In the genomic region with DNA sequence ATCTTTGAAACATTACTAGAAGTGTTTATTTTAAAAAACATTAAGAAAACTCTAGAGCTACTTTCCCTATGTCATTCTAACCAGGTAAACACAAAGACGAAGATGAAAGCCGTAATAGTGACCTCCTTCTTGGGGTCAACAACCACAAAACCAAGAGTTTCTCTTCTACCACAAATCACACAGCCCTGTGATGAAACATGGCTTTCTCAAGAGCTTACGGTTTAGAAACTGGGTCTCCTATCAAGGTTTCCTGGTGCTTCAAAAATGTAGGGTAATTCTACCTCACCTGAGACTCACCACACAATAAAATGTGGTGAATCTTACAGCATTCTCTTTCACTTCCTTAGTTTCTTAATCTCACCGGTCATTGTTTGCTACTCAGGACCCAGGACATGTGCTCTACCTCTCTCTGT, we compare ENCODE assay signal across 13 cellular contexts. TPM values are rescaled to one million over a fixed set of nuclear protein-coding genes. Genes with fewer than 3 reads are reported as not detected.
DNase-seq lines count a peak whose midpoint lies in the region; ATAC-seq and TF ChIP-seq lines count a peak whose summit lies in the region.
"Had no signal": no experiment of that assay in that cellular context is flagged by ENCODE, and none has a peak within 500 bp of the region (broad histone marks: within the 10 kb centered on the region; RNA-seq: fewer than 3 reads in every experiment).

No MANE protein-coding gene starts in this region.

- no peaks in the 10 kb centered on the region for H3K27me3 ChIP-seq in dorsolateral prefrontal cortex

- TF ChIP-seq CTCF in GM10248 (IDR thresholded peaks at IDR 0.05; ENCODE audit: control extremely low read depth, extremely low read depth, low read depth, missing control alignments) (no peak), dorsolateral prefrontal cortex (IDR thresholded peaks at IDR 0.05 in 54 of 56, conservative IDR thresholded peaks at IDR 0.05 in 2 of 56; ENCODE audit: low read depth in 1 of 56, partially characterized antibody in 56 of 56) (no peak)

- H3K4me3 Mint-ChIP-seq in activated CD4-positive, alpha-beta T cell treated with anti-CD3 and anti-CD28 coated beads, Interleukin-2, amount 10 ng/mL, durations not matched to agents 7 days and 5 days: no peak overlapping the region

- ATAC-seq in GM19328 (IDR thresholded peaks at IDR 0.05; ENCODE audit: unreplicated experiment) (peak; percentile 55), HG02852 (IDR thresholded peaks at IDR 0.05; ENCODE audit: unreplicated experiment) (peak; percentile 94), HG03571 (IDR thresholded peaks at IDR 0.05; ENCODE audit: unreplicated experiment) (peak; percentile 85)
- ATAC-seq: activated naive CD4-positive, alpha-beta T cell treated with anti-CD3 and anti-CD28 coated beads, Interleukin-2, amount 50 U/mL, for 72 hours had no signal

- intact Hi-C loops in dorsolateral prefrontal cortex (cut with DNase I): no loop called here

- DNase-seq in GM10248 (ENCODE audit: extremely low spot score) (peak; percentile 47), mesenteric fat pad (ENCODE audit: low spot score) (no peak), SIG-M5 treated with dmso at 0.1 percent for 504 hours (lab: John Stamatoyannopoulos, UW; ENCODE audit: unreplicated experiment) (no peak), dorsolateral prefrontal cortex (no peak)
- DNase-seq in activated CD4-positive, alpha-beta T cell treated with anti-CD3 and anti-CD28 coated beads, Interleukin-2, amount 10 ng/mL, durations not matched to agents 7 days and 5 days: no peak
- DNase-seq: ACHN, DMS79 treated with DMSO at 0.1 percent for 48 hours, head of caudate nucleus, NCI-H510A had no signal

- CTCF ChIA-PET in GM10248 (lab: Yijun Ruan, JAX): interaction anchor here (1.1 kb wide), 1 partner anchor 50 kb away, joined by 3 read pairs; no protein-coding TSS in a partner anchor
- CTCF ChIA-PET in activated CD4-positive, alpha-beta T cell treated with anti-CD3 and anti-CD28 coated beads, Interleukin-2, amount 10 ng/mL, durations not matched to agents 7 days and 5 days (lab: Charles Lee): no interaction called here

- no peaks in the 10 kb centered on the region for H3K9me3 Mint-ChIP-seq in activated CD4-positive, alpha-beta T cell treated with anti-CD3 and anti-CD28 coated beads, Interleukin-2, amount 10 ng/mL, durations not matched to agents 7 days and 5 days
- H3K9me3 Mint-ChIP-seq: activated naive CD4-positive, alpha-beta T cell treated with anti-CD3 and anti-CD28 coated beads, Interleukin-2, amount 50 U/mL, for 72 hours had no signal

- no peaks in the 10 kb centered on the region for H3K4me1 Mint-ChIP-seq in activated CD4-positive, alpha-beta T cell treated with anti-CD3 and anti-CD28 coated beads, Interleukin-2, amount 10 ng/mL, durations not matched to agents 7 days and 5 days

- no peak overlapping the region for H3K27ac ChIP-seq in dorsolateral prefrontal cortex

- H3K36me3 Mint-ChIP-seq in activated CD4-positive, alpha-beta T cell treated with anti-CD3 and anti-CD28 coated beads, Interleukin-2, amount 10 ng/mL, durations not matched to agents 7 days and 5 days (ENCODE audit: low read depth): no peaks in the 10 kb centered on the region
- H3K36me3 Mint-ChIP-seq: activated naive CD4-positive, alpha-beta T cell treated with anti-CD3 and anti-CD28 coated beads, Interleukin-2, amount 50 U/mL, for 72 hours had no signal

- H3K27ac Mint-ChIP-seq in activated CD4-positive, alpha-beta T cell treated with anti-CD3 and anti-CD28 coated beads, Interleukin-2, amount 10 ng/mL, durations not matched to agents 7 days and 5 days: no peak overlapping the region
- H3K27ac Mint-ChIP-seq: activated naive CD4-positive, alpha-beta T cell treated with anti-CD3 and anti-CD28 coated beads, Interleukin-2, amount 50 U/mL, for 72 hours had no signal

- peaks cover 2% of the 10 kb centered on the region for H3K27me3 Mint-ChIP-seq in activated CD4-positive, alpha-beta T cell treated with anti-CD3 and anti-CD28 coated beads, Interleukin-2, amount 10 ng/mL, durations not matched to agents 7 days and 5 days

- H3K4me3 ChIP-seq in dorsolateral prefrontal cortex: no peak overlapping the region

- POLR2A ChIA-PET in GM10248 (lab: Yijun Ruan, JAX): no interaction called here
- POLR2A ChIA-PET in activated CD4-positive, alpha-beta T cell treated with anti-CD3 and anti-CD28 coated beads, Interleukin-2, amount 10 ng/mL, durations not matched to agents 7 days and 5 days (lab: Charles Lee): no interaction called here

RNA-seq across cellular contexts. Expression of gene CORIN, which starts 50.9 kb away (rescaled TPM):
- total RNA-seq in mesenteric fat pad (0.61 TPM), dorsolateral prefrontal cortex (1 to 10 TPM in 98 of 120 experiments, under 1 TPM in 22; 0.44 to 4.2 (median 1.5) TPM)
- under 1 TPM in 1 of 2 experiments, not detected in 1; 0.22 TPM for total RNA-seq in activated CD4-positive, alpha-beta T cell treated with anti-CD3 and anti-CD28 coated beads, Interleukin-2, amount 10 ng/mL, durations not matched to agents 7 days and 5 days
